ENCODE assay signal across 23 cellular contexts in genomic region chr13:74168263-74168675, GRCh38. TPM values are rescaled to one million over a fixed set of nuclear protein-coding genes. Genes with fewer than 3 reads are reported as not detected.
A peak's percentile ranks its signal among the peaks of the same experiment; 100 is the strongest.
DNase-seq lines count a peak whose midpoint lies in the region; TF ChIP-seq lines count a peak whose summit lies in the region.
"Had no signal": no experiment of that assay in that cellular context is flagged by ENCODE, and none has a peak within 500 bp of the region (broad histone marks: within the 10 kb centered on the region; RNA-seq: fewer than 3 reads in every experiment).

No MANE protein-coding gene starts in this region.

- intact Hi-C loops in left ventricle myocardium inferior (cut with micrococcal nuclease) (no loop called here), testis (cut with DNase I; ENCODE audit: low total_unique reads) (no loop called here)

- H3K36me3 Mint-ChIP-seq in neural progenitor cell, result no peaks in the 10 kb centered on the region
- no peaks in the 10 kb centered on the region for H3K36me3 Mint-ChIP-seq in type B pancreatic cell
- H3K36me3 Mint-ChIP-seq: stimulated activated naive B cell treated with anti-CD40 and anti-IgM and Interleukin-4, amounts not matched to agents 10 μg/mL and 1 μg/mL and 100 μg/mL, for 72 hours had no signal

- H3K4me1 ChIP-seq in left ventricle myocardium inferior (peaks cover 9% of the 10 kb centered on the region), neural progenitor cell (no peaks in the 10 kb centered on the region), testis (no peaks in the 10 kb centered on the region)
- H3K4me1 ChIP-seq: BLaER1, upper lobe of right lung had no signal

- H3K27me3 ChIP-seq in left ventricle myocardium inferior (ENCODE audit: low read depth) (no peaks in the 10 kb centered on the region), neural progenitor cell (no peaks in the 10 kb centered on the region), testis (no peaks in the 10 kb centered on the region)
- H3K27me3 ChIP-seq: BLaER1, brain microvascular endothelial cell, neutrophil, upper lobe of right lung had no signal

- no peaks in the 10 kb centered on the region for H3K9me3 Mint-ChIP-seq in neural progenitor cell
- no peaks in the 10 kb centered on the region for H3K9me3 Mint-ChIP-seq in type B pancreatic cell
- H3K9me3 Mint-ChIP-seq: activated T-helper 2 cell treated with anti-CD3 and anti-CD28 coated beads, Interferon-gamma antibody, Interleukin-2, Interleukin-4, amounts not matched to agents 10 μg/mL and 5 μg/mL and 100 μg/mL, durations not matched to agents 14 hours and 24 hours and 36 hours; stimulated activated naive B cell treated with anti-CD40 and anti-IgM and Interleukin-4, amounts not matched to agents 10 μg/mL and 1 μg/mL and 100 μg/mL, for 72 hours had no signal

- no peak overlapping the region for H3K27ac Mint-ChIP-seq in neural progenitor cell
- peak overlapping the region; percentile 14 for H3K27ac Mint-ChIP-seq in type B pancreatic cell
- H3K27ac Mint-ChIP-seq: activated T-helper 2 cell treated with anti-CD3 and anti-CD28 coated beads, Interferon-gamma antibody, Interleukin-2, Interleukin-4, amounts not matched to agents 10 μg/mL and 5 μg/mL and 100 μg/mL, durations not matched to agents 14 hours and 24 hours and 36 hours; progenitor cell of endocrine pancreas; stimulated activated naive B cell treated with anti-CD40 and anti-IgM and Interleukin-4, amounts not matched to agents 10 μg/mL and 1 μg/mL and 100 μg/mL, for 72 hours had no signal

- TF ChIP-seq CTCF in VCaP (conservative IDR thresholded peaks at IDR 0.05), result no peak
- no peak for TF ChIP-seq CTCF in left ventricle myocardium inferior (IDR thresholded peaks at IDR 0.05; ENCODE audit: borderline replicate concordance)
- no peak for TF ChIP-seq CTCF in neural progenitor cell (IDR thresholded peaks at IDR 0.05)
- no peak for TF ChIP-seq CTCF in type B pancreatic cell (conservative IDR thresholded peaks at IDR 0.05)
- no peak for TF ChIP-seq CTCF in testis (IDR thresholded peaks at IDR 0.05)

- H3K4me1 Mint-ChIP-seq in neural progenitor cell, result peaks cover 6% of the 10 kb centered on the region
- H3K4me1 Mint-ChIP-seq in type B pancreatic cell (ENCODE audit: unreplicated experiment), result peaks cover 7% of the 10 kb centered on the region
- H3K4me1 Mint-ChIP-seq: stimulated activated naive B cell treated with anti-CD40 and anti-IgM and Interleukin-4, amounts not matched to agents 10 μg/mL and 1 μg/mL and 100 μg/mL, for 72 hours had no signal

- H2AFZ ChIP-seq in neural progenitor cell (replicated peaks), result peak overlapping the region; percentile 88

- H4K20me1 ChIP-seq in neural progenitor cell (ENCODE audit: low read depth), result no peaks in the 10 kb centered on the region
- H4K20me1 ChIP-seq: BLaER1 had no signal

- DNase-seq in left ventricle myocardium inferior, result no peak
- no peak for DNase-seq in neural progenitor cell (ENCODE audit: low spot score)
- DNase-seq in type B pancreatic cell (ENCODE audit: extremely low spot score, unreplicated experiment), result no peak
- DNase-seq in NOMO-1 (lab: John Stamatoyannopoulos, UW; ENCODE audit: unreplicated experiment in 2 of 2), result no peak
- no peak for DNase-seq in H4 (ENCODE audit: low spot score)
- DNase-seq in testis, result no peak
- DNase-seq: activated CD4-positive, alpha-beta T cell treated with anti-CD3 and anti-CD28 coated beads for 4 hours; activated CD8-positive, alpha-beta memory T cell treated with anti-CD3 and anti-CD28 coated beads for 24 hours; activated naive CD4-positive, alpha-beta T cell treated with anti-CD3 and anti-CD28 coated beads, Interleukin-2, amount 50 U/mL, for 16 hours; activated T-cell treated with anti-CD3 and anti-CD28 coated beads for 4 hours; brain microvascular endothelial cell; DMS153; KBM-7; NCI-H1105; NCI-H1930; SHP77; stimulated activated naive B cell treated with anti-CD40 and anti-IgM and Interleukin-4, amounts not matched to agents 10 μg/mL and 1 μg/mL and 100 μg/mL, for 72 hours; upper lobe of right lung had no signal

- peak overlapping the region; percentile 25 for H3K4me3 ChIP-seq in left ventricle myocardium inferior
- H3K4me3 ChIP-seq in neural progenitor cell, result no peak overlapping the region
- no peak overlapping the region for H3K4me3 ChIP-seq in testis
- H3K4me3 ChIP-seq: BLaER1, upper lobe of right lung had no signal

- H3K36me3 ChIP-seq in left ventricle myocardium inferior, result no peaks in the 10 kb centered on the region
- H3K36me3 ChIP-seq in neural progenitor cell, result no peaks in the 10 kb centered on the region
- H3K36me3 ChIP-seq in testis (ENCODE audit: low read depth, missing control alignments), result no peaks in the 10 kb centered on the region
- H3K36me3 ChIP-seq: BLaER1, brain microvascular endothelial cell, neutrophil, upper lobe of right lung had no signal

- no peaks in the 10 kb centered on the region for H3K27me3 Mint-ChIP-seq in neural progenitor cell (ENCODE audit: insufficient read depth, low read depth)
- no peaks in the 10 kb centered on the region for H3K27me3 Mint-ChIP-seq in type B pancreatic cell

- H3K4me3 Mint-ChIP-seq in neural progenitor cell, result no peak overlapping the region
- no peak overlapping the region for H3K4me3 Mint-ChIP-seq in type B pancreatic cell
- H3K4me3 Mint-ChIP-seq: stimulated activated naive B cell treated with anti-CD40 and anti-IgM and Interleukin-4, amounts not matched to agents 10 μg/mL and 1 μg/mL and 100 μg/mL, for 72 hours had no signal

- TF ChIP-seq POLR2A in testis (IDR thresholded peaks at IDR 0.05), result no peak

- no peaks in the 10 kb centered on the region for H3F3A ChIP-seq in neural progenitor cell (ENCODE audit: low read depth)

- H3K79me2 ChIP-seq in neural progenitor cell (ENCODE audit: low read depth), result no peaks in the 10 kb centered on the region

- H3K9me3 ChIP-seq in left ventricle myocardium inferior (replicated peaks), result no peaks in the 10 kb centered on the region
- no peaks in the 10 kb centered on the region for H3K9me3 ChIP-seq in neural progenitor cell (ENCODE audit: low read depth)
- H3K9me3 ChIP-seq in testis, result no peaks in the 10 kb centered on the region
- H3K9me3 ChIP-seq: BLaER1, neutrophil, upper lobe of right lung had no signal

- H3K9ac ChIP-seq in neural progenitor cell, result peak overlapping the region; percentile 2
- H3K9ac ChIP-seq: BLaER1 had no signal

- H3K4me2 ChIP-seq in neural progenitor cell, result no peak overlapping the region
- H3K4me2 ChIP-seq: BLaER1 had no signal

- 38 to 52% methylated on average over 4 of the region's 4 CpGs for WGBS in testis, 2 donors

- H3K27ac ChIP-seq in VCaP (peak overlapping the region; percentile 75), left ventricle myocardium inferior (replicated peaks) (peak overlapping the region; percentile 45), neural progenitor cell (no peak overlapping the region), testis (no peak overlapping the region)
- H3K27ac ChIP-seq: BLaER1, brain microvascular endothelial cell, neutrophil, upper lobe of right lung had no signal

RNA-seq across cellular contexts. Expression of gene KLF12, which starts 34.1 kb away (rescaled TPM):
- total RNA-seq in left ventricle myocardium inferior (18.2 TPM), neural progenitor cell (ENCODE audit: low replicate concordance) (8.0 and 10.1 TPM in 2 replicates), type B pancreatic cell (ENCODE audit: low replicate concordance) (25.4 and 30.2 TPM in 2 replicates), testis (10 to 100 TPM in 1 of 2 donors, 1 to 10 TPM in 1; 8.5 to 10.8 TPM)
- total RNA-seq in H4 (2014; rRNA removed; shearing (Covaris generic)), result 2.3 and 2.4 TPM in 2 replicates
- polyA plus RNA-seq in testis (ENCODE audit: insufficient read depth, low read depth, low replicate concordance), result 3.8 TPM

Comparison
In these comparisons a context has a peak if more than half of its experiments do, and no peak if none do; other contexts are left out.
1. H3K27ac ChIP-seq: peak in VCaP (single experiment) and left ventricle myocardium inferior (single experiment); none in neural progenitor cell (single experiment) and testis (0 of 2).